Comparison of ENCODE assay signal across 6 cellular contexts in genomic region chr19:48896191-48896720, GRCh38. TPM values are rescaled to one million over a fixed set of nuclear protein-coding genes. Genes with fewer than 3 reads are reported as not detected.
DNase-seq lines count a peak whose midpoint lies in the region; ATAC-seq and TF ChIP-seq lines count a peak whose summit lies in the region.

No MANE protein-coding gene starts in this region.

- ATAC-seq in right cardiac atrium (peak; percentile 62 to 68), thoracic aorta (ENCODE audit: insufficient number of reproducible peaks, low FRiP score, low read depth) (no peak), GM21825 (IDR thresholded peaks at IDR 0.05; ENCODE audit: unreplicated experiment) (no peak)

- intact Hi-C loops in right cardiac atrium (cut with DNase I) = no loop called here

- no peaks in the 10 kb centered on the region for H3K27me3 ChIP-seq in right cardiac atrium (ENCODE audit: control insufficient read depth, insufficient read depth)
- H3K27me3 ChIP-seq in thoracic aorta (replicated peaks; ENCODE audit: insufficient read depth) = no peaks in the 10 kb centered on the region

- 17% methylated on average over 25 of the region's 25 CpGs for WGBS in right cardiac atrium

- H3K4me1 ChIP-seq in right cardiac atrium (ENCODE audit: control insufficient read depth, insufficient read depth, low read length) = peaks cover under 1% of the 10 kb centered on the region
- peaks cover 2 to 14% of the 10 kb centered on the region in 2 donors for H3K4me1 ChIP-seq in thoracic aorta (ENCODE audit: control insufficient read depth in 1 of 2, low read depth in 2 of 2)

- TF ChIP-seq CTCF in thoracic aorta (IDR thresholded peaks at IDR 0.05) = no peak

- H3K4me3 ChIP-seq in right cardiac atrium (ENCODE audit: low read length) (peak overlapping the region; percentile 45), thoracic aorta (peak overlapping the region; percentile 72)

- H3K27ac ChIP-seq in right cardiac atrium (ENCODE audit: low read length) (no peak overlapping the region), thoracic aorta (no peak overlapping the region)

- DNase-seq in activated T-cell treated with anti-CD3 and anti-CD28 coated beads for 48 hours (ENCODE audit: low read depth) (peak; percentile 52), activated T-cell treated with anti-CD3 and anti-CD28 coated beads for 4 hours (no peak), right cardiac atrium (peak; percentile 80 to 92 (median 90)), thoracic aorta (ENCODE audit: low spot score) (no peak), superior temporal gyrus (ENCODE audit: extremely low spot score) (no peak)

- no peaks in the 10 kb centered on the region for H3K9me3 ChIP-seq in right cardiac atrium (ENCODE audit: control insufficient read depth, low read length)
- H3K9me3 ChIP-seq in thoracic aorta = no peaks in the 10 kb centered on the region

- H3K36me3 ChIP-seq in thoracic aorta = no peaks in the 10 kb centered on the region

RNA-seq across cellular contexts. Expression of gene TULP2, which starts 2.3 kb away (rescaled TPM):
- total RNA-seq in right cardiac atrium = 1 to 10 TPM in 1 of 4 donors, under 1 TPM in 2, not detected in 1; 0.40 to 1.4 (median 0.46) TPM
- polyA plus RNA-seq in right cardiac atrium = 0.07 TPM
- under 1 TPM; 0.27 to 0.78 TPM for total RNA-seq in thoracic aorta

RNA-seq across cellular contexts. Expression of gene NUCB1, which starts 3.9 kb away (rescaled TPM):
- total RNA-seq in right cardiac atrium = 100 to 1,000 TPM; 275 to 327 (median 307) TPM
- 213 TPM for polyA plus RNA-seq in right cardiac atrium
- total RNA-seq in thoracic aorta = 100 to 1,000 TPM; 415 to 671 TPM

RNA-seq across cellular contexts. Expression of gene PPP1R15A, which starts 24.0 kb away (rescaled TPM):
- total RNA-seq in right cardiac atrium (10 to 100 TPM; 60.8 to 80.2 (median 70.9) TPM), thoracic aorta (100 to 1,000 TPM; 108 to 139 TPM)
- 156 TPM for polyA plus RNA-seq in right cardiac atrium

RNA-seq across cellular contexts. Expression of gene PLEKHA4, which starts 27.8 kb away (rescaled TPM):
- 10 to 100 TPM; 37.4 to 50.2 (median 44.0) TPM for total RNA-seq in right cardiac atrium
- 32.0 TPM for polyA plus RNA-seq in right cardiac atrium
- total RNA-seq in thoracic aorta = 10 to 100 TPM; 45.1 to 45.2 TPM

RNA-seq across cellular contexts. Expression of gene DHDH, which starts 37.2 kb away (rescaled TPM):
- total RNA-seq in right cardiac atrium (under 1 TPM in 1 of 4 donors, not detected in 3; 0.31 TPM), thoracic aorta (1 to 10 TPM in 1 of 2 donors, not detected in 1; 3.7 TPM)
- polyA plus RNA-seq in right cardiac atrium = not detected

Comparison
In these comparisons a context has a peak if more than half of its experiments do, and no peak if none do; other contexts are left out.
1. DNase-seq: peak in activated T-cell treated with anti-CD3 and anti-CD28 coated beads for 48 hours (single experiment) and right cardiac atrium (3 of 3); none in activated T-cell treated with anti-CD3 and anti-CD28 coated beads for 4 hours (single experiment), thoracic aorta (single experiment) and superior temporal gyrus (single experiment).
2. ATAC-seq: peak in right cardiac atrium (2 of 2); none in thoracic aorta (single experiment) and GM21825 (single experiment).